1 cellular context compared by ENCODE assay signal in genomic region chr3:82306189-82306588, GRCh38.
TF ChIP-seq lines count a peak whose summit lies in the region.

No MANE protein-coding gene starts in this region.

TF ChIP-seq in GM12878, 131 proteins besides CTCF, POLR2A, EP300 and RAD21 (continued from another document):
- TF ChIP-seq MYC (IDR thresholded peaks at IDR 0.05; ENCODE audit: insufficient read depth, insufficient read length, insufficient replicate concordance, low read length, severe bottlenecking) (no peak), DPF2 (IDR thresholded peaks at IDR 0.05) (no peak), FOXM1 (IDR thresholded peaks at IDR 0.05; ENCODE audit: low read depth, low read length) (no peak), ZNF622 (IDR thresholded peaks at IDR 0.05) (no peak), ATF7 (IDR thresholded peaks at IDR 0.05; ENCODE audit: low read depth) (no peak)
TF ChIP-seq in GM12878: peak in this region for 0.
